In the genomic region with DNA sequence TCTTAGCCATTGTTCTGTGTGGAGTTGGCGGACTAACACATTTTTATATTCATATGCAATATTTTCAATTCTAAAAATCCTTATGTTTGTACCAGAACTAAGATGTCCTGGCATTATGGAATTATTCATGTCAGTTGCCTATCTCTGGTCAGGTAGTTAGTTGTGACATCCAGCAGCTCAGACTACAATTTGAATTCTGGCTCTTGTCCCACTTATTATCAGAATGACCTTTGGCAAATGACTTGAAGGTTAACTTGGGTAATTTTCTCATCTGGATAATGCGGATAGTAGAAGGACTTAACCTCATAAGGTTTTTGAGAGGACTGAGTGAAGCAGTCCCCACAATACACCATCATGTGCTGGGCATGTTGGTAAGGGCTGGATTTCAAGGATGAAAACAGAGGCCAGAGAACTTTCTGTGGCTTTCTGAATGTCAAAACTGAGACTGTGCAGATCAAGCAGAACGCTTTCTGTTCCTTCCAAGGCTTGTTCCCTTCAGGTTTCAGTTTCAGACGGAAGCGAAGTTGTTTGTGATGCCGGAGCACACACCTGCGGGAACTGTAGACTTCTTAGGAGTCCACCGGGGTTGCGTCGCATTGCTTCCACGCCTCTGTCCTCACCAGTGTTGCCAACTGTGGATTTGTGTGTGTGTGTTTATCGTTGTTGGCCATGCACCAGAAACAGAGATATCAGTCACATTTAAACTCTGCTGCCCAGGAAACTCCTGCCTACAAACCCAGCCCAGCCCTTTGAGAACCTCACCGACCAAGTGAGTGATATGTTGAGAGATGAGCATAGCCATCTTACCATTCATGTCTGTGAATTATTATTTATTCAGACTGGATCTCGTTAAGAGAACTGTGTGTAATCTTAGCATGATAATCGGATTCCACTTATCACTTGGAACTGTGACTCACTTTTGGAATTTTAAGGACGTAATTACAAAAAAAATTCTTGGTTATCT, we compare ENCODE assay signal across 8 cellular contexts.
DNase-seq lines count a peak whose midpoint lies in the region; ATAC-seq and TF ChIP-seq lines count a peak whose summit lies in the region.

No MANE protein-coding gene starts in this region.

- DNase-seq in right lobe of liver, result peak; percentile 49 to 75 (median 70)
- no peak for DNase-seq in WERI-Rb-1
- DNase-seq in progenitor cell of endocrine pancreas (ENCODE audit: low spot score, unreplicated experiment), result no peak
- DNase-seq in DMS 273 (lab: John Stamatoyannopoulos, UW; ENCODE audit: unreplicated experiment), result no peak
- no peak for DNase-seq in GM03348 (ENCODE audit: low spot score)

- peaks cover 8% of the 10 kb centered on the region for H3K36me3 Mint-ChIP-seq in progenitor cell of endocrine pancreas (ENCODE audit: insufficient read depth)

- peak overlapping the region in 3 of 11 experiments; percentile 2 to 25 (median 13); a peak in 4 of 22 replicates for H3K9ac ChIP-seq in BLaER1 treated with 17β-estradiol and CSF1 and Interleukin-3, amounts not matched to agents 10 nM and 100 nM
- no peak overlapping the region for H3K9ac ChIP-seq in OCI-LY1 (ENCODE audit: low read length)

- peaks cover 0 to 3% (median 0%) of the 10 kb centered on the region in 11 experiments; a peak in 1 of 22 replicates for H3K36me3 ChIP-seq in BLaER1 treated with 17β-estradiol and CSF1 and Interleukin-3, amounts not matched to agents 10 nM and 100 nM
- no peaks in the 10 kb centered on the region for H3K36me3 ChIP-seq in OCI-LY1 (ENCODE audit: insufficient read depth, low read length)
- H3K36me3 ChIP-seq in right lobe of liver, result no peaks in the 10 kb centered on the region
- peaks cover 17% of the 10 kb centered on the region for H3K36me3 ChIP-seq in WERI-Rb-1

- no peak overlapping the region for H3K27ac Mint-ChIP-seq in progenitor cell of endocrine pancreas

- H3K27ac ChIP-seq in BLaER1 treated with 17β-estradiol and CSF1 and Interleukin-3, amounts not matched to agents 10 nM and 100 nM, result peak overlapping the region in 6 of 11 experiments; percentile 18 to 42 (median 32); a peak in 7 of 22 replicates
- H3K27ac ChIP-seq in OCI-LY1 (ENCODE audit: low read depth, low read length, poor library complexity, severe bottlenecking) (peak overlapping the region; percentile 56), right lobe of liver (peak overlapping the region; percentile 13 to 60 (median 51)), WERI-Rb-1 (no peak overlapping the region)

- no peaks in the 10 kb centered on the region for H3F3A ChIP-seq in OCI-LY1 (ENCODE audit: insufficient read depth, low read length)

- intact Hi-C loops in right lobe of liver (cut with DNase I), result no loop called here

- H3K27me3 Mint-ChIP-seq in progenitor cell of endocrine pancreas, result peaks cover 3% of the 10 kb centered on the region

- H3K27me3 ChIP-seq in BLaER1 treated with 17β-estradiol and CSF1 and Interleukin-3, amounts not matched to agents 10 nM and 100 nM, result no peaks in the 10 kb centered on the region
- no peaks in the 10 kb centered on the region for H3K27me3 ChIP-seq in OCI-LY1 (ENCODE audit: insufficient read depth, low read length)
- no peaks in the 10 kb centered on the region for H3K27me3 ChIP-seq in right lobe of liver
- H3K27me3 ChIP-seq in WERI-Rb-1 (ENCODE audit: insufficient read depth, low read depth, severe bottlenecking), result no peaks in the 10 kb centered on the region

- no peaks in the 10 kb centered on the region for H3K79me2 ChIP-seq in OCI-LY1 (ENCODE audit: insufficient read depth, low read length)

- ATAC-seq in GM21786 (IDR thresholded peaks at IDR 0.05; ENCODE audit: unreplicated experiment) (peak; percentile 76), right lobe of liver (peak; percentile 87 to 92 (median 89))

- TF ChIP-seq CTCF in OCI-LY1 (IDR thresholded peaks at IDR 0.05; ENCODE audit: low read length) (no peak), right lobe of liver (IDR thresholded peaks at IDR 0.05) (no peak), WERI-Rb-1 (IDR thresholded peaks at IDR 0.05; ENCODE audit: low read depth, low read length) (no peak), progenitor cell of endocrine pancreas (IDR thresholded peaks at IDR 0.05; ENCODE audit: unreplicated experiment) (no peak)

- no peak overlapping the region for H3K4me3 Mint-ChIP-seq in progenitor cell of endocrine pancreas (ENCODE audit: low read depth)

- 24% methylated on average over 16 of the region's 16 CpGs for WGBS in right lobe of liver (ENCODE audit: insufficient coverage, low coverage, low lambda C conversion rate, missing lambda C conversion rate)

- H4K20me1 ChIP-seq in BLaER1 treated with 17β-estradiol and CSF1 and Interleukin-3, amounts not matched to agents 10 nM and 100 nM, result peaks cover 0 to 20% (median 0%) of the 10 kb centered on the region in 11 experiments; a peak in 4 of 22 replicates
- H4K20me1 ChIP-seq in OCI-LY1 (ENCODE audit: insufficient read depth, low read length), result no peaks in the 10 kb centered on the region

- H3K9me3 ChIP-seq in BLaER1 treated with 17β-estradiol and CSF1 and Interleukin-3, amounts not matched to agents 10 nM and 100 nM (replicated peaks in 1 of 11), result peaks cover 0 to 5% (median 0%) of the 10 kb centered on the region in 11 experiments; a peak in 1 of 22 replicates
- H3K9me3 ChIP-seq in OCI-LY1 (ENCODE audit: low read length) (0 out of 2 replicates have a peak, but pooled peaks cover 3% of the 10 kb centered on the region), right lobe of liver (no peaks in the 10 kb centered on the region), WERI-Rb-1 (ENCODE audit: severe bottlenecking) (no peaks in the 10 kb centered on the region)

- H3K4me2 ChIP-seq in BLaER1 treated with 17β-estradiol and CSF1 and Interleukin-3, amounts not matched to agents 10 nM and 100 nM, result peak overlapping the region; percentile 47 to 78 (median 59)
- peak overlapping the region; percentile 43 for H3K4me2 ChIP-seq in OCI-LY1 (ENCODE audit: low read length)

- no peak for TF ChIP-seq POLR2A in right lobe of liver (IDR thresholded peaks at IDR 0.05)

- peaks cover 16% of the 10 kb centered on the region for H3K9me3 Mint-ChIP-seq in progenitor cell of endocrine pancreas (ENCODE audit: low read depth)

- H2AFZ ChIP-seq in OCI-LY1 (ENCODE audit: low read length), result no peak overlapping the region

- H3K9me2 ChIP-seq in OCI-LY1 (ENCODE audit: low read depth, low read length), result no peaks in the 10 kb centered on the region

- H3K4me1 ChIP-seq in BLaER1 treated with 17β-estradiol and CSF1 and Interleukin-3, amounts not matched to agents 10 nM and 100 nM, result peaks cover 10 to 18% (median 15%) of the 10 kb centered on the region in 10 experiments
- H3K4me1 ChIP-seq in OCI-LY1 (ENCODE audit: insufficient read depth, low read length, severe bottlenecking), result peaks cover 30% of the 10 kb centered on the region
- H3K4me1 ChIP-seq in right lobe of liver, result peaks cover 0 to 29% (median 8%) of the 10 kb centered on the region in 4 donors

- H3K4me3 ChIP-seq in BLaER1 treated with 17β-estradiol and CSF1 and Interleukin-3, amounts not matched to agents 10 nM and 100 nM, result 0 out of 20 replicates have a peak overlapping the region, but pooled peaks of 1 of the 10 experiments have one; percentile 7
- peak overlapping the region; percentile 5 for H3K4me3 ChIP-seq in OCI-LY1 (ENCODE audit: low read depth, low read length, poor library complexity, severe bottlenecking)
- H3K4me3 ChIP-seq in right lobe of liver, result peak overlapping the region; percentile 17 to 49 (median 42)
- H3K4me3 ChIP-seq in WERI-Rb-1 (ENCODE audit: low read depth, low read length), result no peak overlapping the region

- peaks cover 9% of the 10 kb centered on the region for H3K4me1 Mint-ChIP-seq in progenitor cell of endocrine pancreas (ENCODE audit: low read depth)

Comparison
In these comparisons a context has a peak if more than half of its experiments do, and no peak if none do; other contexts are left out.
1. DNase-seq: peak in right lobe of liver (3 of 3); none in WERI-Rb-1 (single experiment), progenitor cell of endocrine pancreas (single experiment), DMS 273 (single experiment) and GM03348 (single experiment).